Comparison of ENCODE assay signal across 1 cellular context in the genomic region with DNA sequence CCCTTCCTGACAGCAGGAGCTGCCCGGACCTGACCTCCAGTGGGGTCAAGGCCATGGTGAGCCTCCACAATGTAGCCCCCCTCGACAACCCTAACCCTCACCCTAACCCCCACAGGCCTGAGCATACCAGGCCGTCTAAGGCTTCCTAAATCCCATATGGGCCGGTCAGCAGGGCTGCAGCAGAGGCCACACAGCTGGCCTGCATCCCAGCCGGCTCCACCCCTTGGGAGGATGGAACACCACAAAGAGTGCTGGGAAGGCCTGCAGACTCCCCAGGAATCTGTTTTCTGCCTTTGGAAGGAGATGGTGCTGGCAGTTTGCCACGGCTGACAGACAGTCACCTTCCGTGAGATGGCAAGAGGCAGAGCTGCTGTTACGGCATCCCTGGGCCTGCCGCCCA.
TF ChIP-seq lines count a peak whose summit lies in the region.

No MANE protein-coding gene starts in this region.

TF ChIP-seq in IMR-90, 13 proteins besides CTCF, POLR2A, EP300 and RAD21 (continued from another document):
- TF ChIP-seq MAFK (IDR thresholded peaks at IDR 0.05; ENCODE audit: low read depth, low read length) = no peak
- no peak for TF ChIP-seq RCOR1 (IDR thresholded peaks at IDR 0.05; ENCODE audit: insufficient replicate concordance, low read length)
- TF ChIP-seq RFX5 (IDR thresholded peaks at IDR 0.05; ENCODE audit: low read depth, low read length) = no peak
- no peak for TF ChIP-seq FOS (IDR thresholded peaks at IDR 0.05; ENCODE audit: low read depth, low read length)
- TF ChIP-seq SMC3 (IDR thresholded peaks at IDR 0.05; ENCODE audit: low read depth, low read length) = no peak
- TF ChIP-seq, protein P1, sequence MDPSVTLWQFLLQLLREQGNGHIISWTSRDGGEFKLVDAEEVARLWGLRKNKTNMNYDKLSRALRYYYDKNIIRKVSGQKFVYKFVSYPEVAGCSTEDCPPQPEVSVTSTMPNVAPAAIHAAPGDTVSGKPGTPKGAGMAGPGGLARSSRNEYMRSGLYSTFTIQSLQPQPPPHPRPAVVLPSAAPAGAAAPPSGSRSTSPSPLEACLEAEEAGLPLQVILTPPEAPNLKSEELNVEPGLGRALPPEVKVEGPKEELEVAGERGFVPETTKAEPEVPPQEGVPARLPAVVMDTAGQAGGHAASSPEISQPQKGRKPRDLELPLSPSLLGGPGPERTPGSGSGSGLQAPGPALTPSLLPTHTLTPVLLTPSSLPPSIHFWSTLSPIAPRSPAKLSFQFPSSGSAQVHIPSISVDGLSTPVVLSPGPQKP (IDR thresholded peaks at IDR 0.05; ENCODE audit: borderline replicate concordance, low read depth, low read length) = no peak
- TF ChIP-seq, protein P2, sequence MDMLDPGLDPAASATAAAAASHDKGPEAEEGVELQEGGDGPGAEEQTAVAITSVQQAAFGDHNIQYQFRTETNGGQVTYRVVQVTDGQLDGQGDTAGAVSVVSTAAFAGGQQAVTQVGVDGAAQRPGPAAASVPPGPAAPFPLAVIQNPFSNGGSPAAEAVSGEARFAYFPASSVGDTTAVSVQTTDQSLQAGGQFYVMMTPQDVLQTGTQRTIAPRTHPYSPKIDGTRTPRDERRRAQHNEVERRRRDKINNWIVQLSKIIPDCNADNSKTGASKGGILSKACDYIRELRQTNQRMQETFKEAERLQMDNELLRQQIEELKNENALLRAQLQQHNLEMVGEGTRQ (IDR thresholded peaks at IDR 0.05; ENCODE audit: low read depth, low read length) = no peak
- no peak for TF ChIP-seq CHD1 (IDR thresholded peaks at IDR 0.05; ENCODE audit: low read depth, low read length)
- no peak for TF ChIP-seq MXI1 (IDR thresholded peaks at IDR 0.05; ENCODE audit: borderline replicate concordance, low read depth, low read length)
